In genomic region chr17:44039829-44040635, GRCh38 we compare ENCODE assay signal across 1 cellular context.
TF ChIP-seq lines count a peak whose summit lies in the region.

No MANE protein-coding gene starts in this region.

TF ChIP-seq in GM23338, 12 proteins besides CTCF, POLR2A, EP300 and RAD21 (continued from another document):
- TF ChIP-seq REST (IDR thresholded peaks at IDR 0.05; ENCODE audit: unreplicated experiment) (no peak), POLR2AphosphoS5 (IDR thresholded peaks at IDR 0.05; ENCODE audit: low read depth) (no peak), CREB1 (CRISPR knock-in tag; IDR thresholded peaks at IDR 0.05; ENCODE audit: low read depth) (no peak), ETS1 (IDR thresholded peaks at IDR 0.05) (no peak), ZNF462 (CRISPR knock-in tag; IDR thresholded peaks at IDR 0.05) (no peak)
